Comparison of ENCODE assay signal across 8 cellular contexts in genomic region chr10:119079572-119080520, GRCh38. TPM values are rescaled to one million over a fixed set of nuclear protein-coding genes. Genes with fewer than 3 reads are reported as not detected.
DNase-seq lines count a peak whose midpoint lies in the region; ATAC-seq and TF ChIP-seq lines count a peak whose summit lies in the region.

No MANE protein-coding gene starts in this region.

- TF ChIP-seq CTCF in OCI-LY1 (IDR thresholded peaks at IDR 0.05; ENCODE audit: low read length) (no peak), neural crest cell (conservative IDR thresholded peaks at IDR 0.05) (no peak)

- H3K4me3 ChIP-seq in OCI-LY1 (ENCODE audit: low read depth, low read length, poor library complexity, severe bottlenecking), result peak overlapping the region; percentile 95

- H3K27me3 ChIP-seq in OCI-LY1 (ENCODE audit: insufficient read depth, low read length), result no peaks in the 10 kb centered on the region

- peaks cover 14% of the 10 kb centered on the region for H3K36me3 Mint-ChIP-seq in neural crest cell (ENCODE audit: low read depth)

- peaks cover 39% of the 10 kb centered on the region for H3K4me1 Mint-ChIP-seq in neural crest cell

- H3K9me3 ChIP-seq in OCI-LY1 (ENCODE audit: low read length), result no peaks in the 10 kb centered on the region

- no peak overlapping the region for H2AFZ ChIP-seq in OCI-LY1 (ENCODE audit: low read length)

- peak overlapping the region; percentile 98 for H3K9ac ChIP-seq in OCI-LY1 (ENCODE audit: low read length)

- no peaks in the 10 kb centered on the region for H3K9me2 ChIP-seq in OCI-LY1 (ENCODE audit: low read depth, low read length)

- DNase-seq in AG20443 (ENCODE audit: low spot score), result peak; percentile 96
- DNase-seq in activated effector memory CD4-positive, alpha-beta T cell treated with anti-CD3 and anti-CD28 coated beads, Interleukin-2, amount 50 U/mL, for 16 hours, result peak; percentile 88
- DNase-seq in fibroblast of the conjunctiva (ENCODE audit: low read depth), result peak; percentile 47
- DNase-seq in neural crest cell (ENCODE audit: low read depth, low spot score), result peak; percentile 39
- peak; percentile 67 for DNase-seq in stromal cell of bone marrow (ENCODE audit: low read depth)

- no peaks in the 10 kb centered on the region for H3F3A ChIP-seq in OCI-LY1 (ENCODE audit: insufficient read depth, low read length)

- H3K27ac Mint-ChIP-seq in neural crest cell (ENCODE audit: unreplicated experiment), result peak overlapping the region; percentile 97

- H3K36me3 ChIP-seq in OCI-LY1 (ENCODE audit: insufficient read depth, low read length), result peaks cover 26% of the 10 kb centered on the region

- no peaks in the 10 kb centered on the region for H3K9me3 Mint-ChIP-seq in neural crest cell

- ATAC-seq in GM18520 (IDR thresholded peaks at IDR 0.05; ENCODE audit: unreplicated experiment), result peak; percentile 36
- ATAC-seq in HG03060 (IDR thresholded peaks at IDR 0.05; ENCODE audit: low read depth, unreplicated experiment), result peak; percentile 27

- H3K27ac ChIP-seq in OCI-LY1 (ENCODE audit: low read depth, low read length, poor library complexity, severe bottlenecking), result peak overlapping the region; percentile 86

- H3K4me1 ChIP-seq in OCI-LY1 (ENCODE audit: insufficient read depth, low read length, severe bottlenecking), result peaks cover 45% of the 10 kb centered on the region

- peaks cover 57% of the 10 kb centered on the region for H3K79me2 ChIP-seq in OCI-LY1 (ENCODE audit: insufficient read depth, low read length)

- peak overlapping the region; percentile 89 for H3K4me2 ChIP-seq in OCI-LY1 (ENCODE audit: low read length)

- H3K4me3 Mint-ChIP-seq in neural crest cell, result peak overlapping the region; percentile 99

- no peaks in the 10 kb centered on the region for H4K20me1 ChIP-seq in OCI-LY1 (ENCODE audit: insufficient read depth, low read length)

- no peaks in the 10 kb centered on the region for H3K27me3 Mint-ChIP-seq in neural crest cell (ENCODE audit: low read depth)

RNA-seq across cellular contexts. Expression of gene EIF3A, which starts 0.8 kb away (rescaled TPM):
- 163 and 169 TPM in 2 replicates for total RNA-seq in neural crest cell

RNA-seq across cellular contexts. Expression of gene DENND10, which starts 24.1 kb away (rescaled TPM):
- 48.1 and 49.3 TPM in 2 replicates for total RNA-seq in neural crest cell

RNA-seq across cellular contexts. Expression of gene NANOS1, which starts 50.3 kb away (rescaled TPM):
- total RNA-seq in neural crest cell, result 2.8 and 3.0 TPM in 2 replicates

Comparison
In these comparisons a context has a peak if more than half of its experiments do, and no peak if none do; other contexts are left out.
1. Peak in every context shown above with its lines: DNase-seq, ATAC-seq, H3K4me3 ChIP-seq and H3K27ac ChIP-seq.
2. DNase-seq: peak in every context shown above with its lines; median percentile 96 in AG20443; 88 in activated effector memory CD4-positive, alpha-beta T cell treated with anti-CD3 and anti-CD28 coated beads, Interleukin-2, amount 50 U/mL, for 16 hours; 67 in stromal cell of bone marrow; 47 in fibroblast of the conjunctiva; 39 in neural crest cell.